13 cellular contexts compared by ENCODE assay signal in genomic region chr11:75182652-75183051, GRCh38. TPM values are rescaled to one million over a fixed set of nuclear protein-coding genes. Genes with fewer than 3 reads are reported as not detected.
"Had no signal": no experiment of that assay in that cellular context is flagged by ENCODE, and none has a peak within 500 bp of the region (broad histone marks: within the 10 kb centered on the region; RNA-seq: fewer than 3 reads in every experiment).

No MANE protein-coding gene starts in this region.

- H3K9me3 ChIP-seq: breast epithelium, stomach, thyroid gland had no signal

- H3K4me3 ChIP-seq: breast epithelium, neural progenitor cell, stomach, thyroid gland had no signal

- H3K27me3 ChIP-seq: breast epithelium, neural progenitor cell, thyroid gland had no signal

- H3K36me3 ChIP-seq: breast epithelium, neural progenitor cell, stomach, thyroid gland had no signal

- H3K4me1 ChIP-seq: breast epithelium, neural progenitor cell, parathyroid adenoma, stomach, thyroid gland had no signal

- H3K9ac ChIP-seq: neural progenitor cell, parathyroid adenoma had no signal

- ATAC-seq: activated CD8-positive, alpha-beta T cell treated with anti-CD3 and anti-CD28 coated beads for 36 hours had no signal

- H3K27ac ChIP-seq: neural progenitor cell, parathyroid adenoma had no signal

- DNase-seq: activated CD8-positive, alpha-beta memory T cell treated with anti-CD3 and anti-CD28 coated beads, Interleukin-2, amount 50 U/mL, for 48 hours; activated CD8-positive, alpha-beta T cell treated with anti-CD3 and anti-CD28 coated beads for 36 hours; activated naive CD8-positive, alpha-beta T cell treated with anti-CD3 and anti-CD28 coated beads, Interleukin-2, amount 10 ng/mL, durations not matched to agents 7 days and 5 days; left cardiac atrium; stomach; T-helper 9 cell; thyroid gland had no signal

RNA-seq across cellular contexts. Expression of gene SLCO2B1, which starts 31.7 kb away (rescaled TPM):
- total RNA-seq: activated CD8-positive, alpha-beta T cell treated with anti-CD3 and anti-CD28 coated beads for 36 hours had no signal

RNA-seq across cellular contexts. Expression of gene TPBGL, which starts 57.9 kb away (rescaled TPM):
- total RNA-seq: esophagus mucosa, myocyte had no signal
- polyA plus RNA-seq: aorta had no signal
